In the genomic region with DNA sequence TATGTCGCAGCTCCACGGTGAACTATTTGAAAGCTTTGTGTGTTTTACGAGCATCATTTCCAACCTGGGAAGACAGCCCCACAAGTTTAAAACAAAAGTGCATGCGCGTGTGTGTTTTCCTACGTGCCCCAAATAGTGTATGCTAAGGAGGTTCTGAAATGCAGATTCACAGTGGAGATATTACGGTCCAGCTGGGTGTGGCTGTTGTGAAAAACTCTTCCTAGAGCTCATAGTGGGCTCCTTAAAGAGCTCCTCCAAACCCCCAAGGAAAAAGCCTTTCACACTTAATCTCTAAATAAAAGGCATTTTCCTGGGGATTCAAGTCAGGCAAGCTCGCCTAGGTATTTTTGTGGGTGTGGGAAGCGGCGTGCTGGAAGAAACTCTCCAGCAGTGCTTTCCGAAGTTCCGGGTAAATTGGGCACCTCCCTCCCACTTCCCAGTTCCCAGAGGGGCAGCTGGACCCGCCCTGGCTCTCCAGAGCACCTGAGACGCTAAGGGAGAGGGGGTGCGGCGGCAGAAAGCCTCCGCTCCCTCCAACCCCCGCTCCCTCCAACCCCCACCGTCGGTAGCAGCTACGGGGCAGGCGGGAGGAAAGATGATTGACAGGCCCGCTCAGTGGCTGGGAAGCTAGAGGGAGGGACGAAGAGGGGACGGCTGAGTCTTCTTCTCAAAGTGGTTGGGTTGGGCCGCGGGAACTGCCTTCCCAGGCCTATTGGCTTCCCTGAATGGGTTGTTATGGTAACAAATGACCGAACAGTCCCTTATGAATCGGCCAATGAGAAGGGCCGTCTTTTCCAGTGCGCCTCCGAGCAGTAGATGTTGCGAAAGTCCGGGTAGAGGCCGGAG, we compare ENCODE assay signal across 1 cellular context.
TF ChIP-seq lines count a peak whose summit lies in the region.

No MANE protein-coding gene starts in this region.

TF ChIP-seq in Ishikawa, 13 proteins besides CTCF, POLR2A, EP300 and RAD21 (continued from another document):
- TF ChIP-seq, protein P1, sequence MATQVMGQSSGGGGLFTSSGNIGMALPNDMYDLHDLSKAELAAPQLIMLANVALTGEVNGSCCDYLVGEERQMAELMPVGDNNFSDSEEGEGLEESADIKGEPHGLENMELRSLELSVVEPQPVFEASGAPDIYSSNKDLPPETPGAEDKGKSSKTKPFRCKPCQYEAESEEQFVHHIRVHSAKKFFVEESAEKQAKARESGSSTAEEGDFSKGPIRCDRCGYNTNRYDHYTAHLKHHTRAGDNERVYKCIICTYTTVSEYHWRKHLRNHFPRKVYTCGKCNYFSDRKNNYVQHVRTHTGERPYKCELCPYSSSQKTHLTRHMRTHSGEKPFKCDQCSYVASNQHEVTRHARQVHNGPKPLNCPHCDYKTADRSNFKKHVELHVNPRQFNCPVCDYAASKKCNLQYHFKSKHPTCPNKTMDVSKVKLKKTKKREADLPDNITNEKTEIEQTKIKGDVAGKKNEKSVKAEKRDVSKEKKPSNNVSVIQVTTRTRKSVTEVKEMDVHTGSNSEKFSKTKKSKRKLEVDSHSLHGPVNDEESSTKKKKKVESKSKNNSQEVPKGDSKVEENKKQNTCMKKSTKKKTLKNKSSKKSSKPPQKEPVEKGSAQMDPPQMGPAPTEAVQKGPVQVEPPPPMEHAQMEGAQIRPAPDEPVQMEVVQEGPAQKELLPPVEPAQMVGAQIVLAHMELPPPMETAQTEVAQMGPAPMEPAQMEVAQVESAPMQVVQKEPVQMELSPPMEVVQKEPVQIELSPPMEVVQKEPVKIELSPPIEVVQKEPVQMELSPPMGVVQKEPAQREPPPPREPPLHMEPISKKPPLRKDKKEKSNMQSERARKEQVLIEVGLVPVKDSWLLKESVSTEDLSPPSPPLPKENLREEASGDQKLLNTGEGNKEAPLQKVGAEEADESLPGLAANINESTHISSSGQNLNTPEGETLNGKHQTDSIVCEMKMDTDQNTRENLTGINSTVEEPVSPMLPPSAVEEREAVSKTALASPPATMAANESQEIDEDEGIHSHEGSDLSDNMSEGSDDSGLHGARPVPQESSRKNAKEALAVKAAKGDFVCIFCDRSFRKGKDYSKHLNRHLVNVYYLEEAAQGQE (IDR thresholded peaks at IDR 0.05; ENCODE audit: low read depth): no peak
- TF ChIP-seq ZBTB7A (IDR thresholded peaks at IDR 0.05; ENCODE audit: low read depth) (no peak), TAF1 (IDR thresholded peaks at IDR 0.05; ENCODE audit: low read depth) (peak; percentile 59; the same call in 1 of the 2 replicates), TCF12 (IDR thresholded peaks at IDR 0.05; ENCODE audit: low read depth) (peak; percentile 53; the same call in 1 of the 2 replicates)
